In genomic region chr3:104788807-104789206, GRCh38 we compare ENCODE assay signal across 7 cellular contexts.
"Had no signal": no experiment of that assay in that cellular context is flagged by ENCODE, and none has a peak within 500 bp of the region (broad histone marks: within the 10 kb centered on the region; RNA-seq: fewer than 3 reads in every experiment).

No MANE protein-coding gene starts in this region.

- H3K4me1 ChIP-seq: HAP-1 had no signal

- H3K4me3 ChIP-seq: GM23338, HAP-1, K562 had no signal

- H3K9me3 ChIP-seq: HAP-1 had no signal

- H3K27ac Mint-ChIP-seq: GM23338 had no signal

- H3K4me1 Mint-ChIP-seq: GM23338 had no signal

- H3K36me3 ChIP-seq: HAP-1 had no signal

- H3K4me3 Mint-ChIP-seq: GM23338 had no signal

- DNase-seq: H7, IMR-90, KG1 had no signal

- ATAC-seq: GM23338, HCT116, K562 had no signal

- H3K9me3 Mint-ChIP-seq: GM23338 had no signal
